ENCODE assay signal across 9 cellular contexts in the genomic region with DNA sequence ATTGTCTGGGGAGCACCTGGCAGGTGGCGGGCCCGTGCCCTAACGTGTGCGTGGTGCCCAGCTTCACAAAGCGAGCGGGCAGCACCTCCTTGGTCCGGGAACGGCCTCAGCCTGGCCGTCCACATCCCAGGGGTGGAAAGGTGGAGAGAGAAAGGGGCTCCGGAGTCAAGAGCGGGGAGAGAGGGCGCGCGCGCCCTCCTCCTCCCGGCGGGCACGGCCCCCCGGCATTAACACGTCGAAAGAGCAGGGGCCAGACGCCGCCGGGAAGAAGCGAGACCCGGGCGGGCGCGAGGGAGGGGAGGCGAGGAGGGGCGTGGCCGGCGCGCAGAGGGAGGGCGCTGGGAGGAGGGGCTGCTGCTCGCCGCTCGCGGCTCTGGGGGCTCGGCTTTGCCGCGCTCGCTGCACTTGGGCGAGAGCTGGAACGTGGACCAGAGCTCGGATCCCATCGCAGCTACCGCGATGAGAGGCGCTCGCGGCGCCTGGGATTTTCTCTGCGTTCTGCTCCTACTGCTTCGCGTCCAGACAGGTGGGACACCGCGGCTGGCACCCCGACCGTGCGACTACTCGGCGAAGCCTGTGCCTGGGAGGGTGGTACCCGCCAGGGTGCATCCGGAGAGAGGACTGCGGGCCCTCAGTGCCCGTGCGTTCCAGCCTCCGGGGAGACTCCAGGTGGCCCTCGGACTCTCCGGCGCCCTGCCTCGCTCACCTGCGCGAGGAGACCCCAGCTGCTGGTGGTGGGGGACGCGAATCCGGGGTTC. TPM values are rescaled to one million over a fixed set of nuclear protein-coding genes. Genes with fewer than 3 reads are reported as not detected.
DNase-seq lines count a peak whose midpoint lies in the region; TF ChIP-seq lines count a peak whose summit lies in the region.
"Had no signal": no experiment of that assay in that cellular context is flagged by ENCODE, and none has a peak within 500 bp of the region (broad histone marks: within the 10 kb centered on the region; RNA-seq: fewer than 3 reads in every experiment).

Gene KIT, plus strand, starts transcription at position 402 of the 758 bp plus-strand sequence. Its CDS starts 58 bp downstream, at position 460.

- no peaks in the 10 kb centered on the region for H3K4me1 ChIP-seq in Caco-2
- peaks cover 23% of the 10 kb centered on the region for H3K4me1 ChIP-seq in HUES48 (ENCODE audit: control insufficient read depth, insufficient read depth, low read length)
- H3K4me1 ChIP-seq in mammary epithelial cell (ENCODE audit: insufficient read depth, low read length) = peaks cover 43% of the 10 kb centered on the region

- CTCF ChIA-PET in Caco-2 (lab: Charles Lee) (interaction anchor here (0.8 kb wide), 1 partner anchor 118 kb away, joined by 3 read pairs; no protein-coding TSS in a partner anchor), mammary epithelial cell (lab: Charles Lee; ENCODE audit: low non-redundant PET) (no interaction called here)

- DNase-seq in Caco-2 (peak; percentile 43 to 50), SK-N-DZ (ENCODE audit: low spot score) (peak; percentile 67), mammary epithelial cell (no peak), islet precursor cell (peak; percentile 90), SW480 (ENCODE audit: low spot score) (no peak), SIG-M5 (lab: John Stamatoyannopoulos, UW) (no peak)

- H3K4me3 Mint-ChIP-seq in Caco-2 (ENCODE audit: unreplicated experiment) = peak within 1 kb of the TSS; percentile 76

- no peaks in the 10 kb centered on the region for H4K20me1 ChIP-seq in mammary epithelial cell (ENCODE audit: insufficient read depth, low read length)

- no peaks in the 10 kb centered on the region for H3K9me3 Mint-ChIP-seq in Caco-2 (ENCODE audit: unreplicated experiment)

- no peak within 1 kb of the TSS for H3K27ac Mint-ChIP-seq in Caco-2 (ENCODE audit: unreplicated experiment)

- TF ChIP-seq CTCF in Caco-2 (IDR thresholded peaks at IDR 0.05; ENCODE audit: insufficient read depth in 1 of 2, low read depth in 1 of 2, low read length in 1 of 2, severe bottlenecking in 1 of 2, unreplicated experiment in 1 of 2) (no peak), mammary epithelial cell (conservative IDR thresholded peaks at IDR 0.05 in 1 of 2, IDR thresholded peaks at IDR 0.05 in 1 of 2; ENCODE audit: extremely low read depth in 1 of 2, insufficient read depth in 1 of 2, low read depth in 1 of 2, low read length in 2 of 2) (no peak)

- H3K9ac ChIP-seq in HUES48 (ENCODE audit: low read depth, low read length) (peak within 1 kb of the TSS; percentile 77), mammary epithelial cell (ENCODE audit: insufficient read depth, low read length) (no peak within 1 kb of the TSS)

- WGBS in mammary epithelial cell (ENCODE audit: low coverage, missing lambda C conversion rate) = 0% methylated on average over 1 of the region's 78 CpGs

- BruUV-seq in Caco-2 (replicated peaks; lab: Mats Ljungman, UMichigan) = no TSS peak
- no TSS peak for BruUV-seq in mammary epithelial cell (replicated peaks; lab: Mats Ljungman, UMichigan)

- peak within 1 kb of the TSS; percentile 26 for H3K27ac ChIP-seq in HUES48 (ENCODE audit: low read depth, low read length)
- H3K27ac ChIP-seq in mammary epithelial cell (ENCODE audit: insufficient read depth, low read depth, low read length) = no peak within 1 kb of the TSS
- H3K27ac ChIP-seq in skin epidermis = peak within 1 kb of the TSS in 16 of 21 experiments; percentile 4 to 82 (median 47)

- intact Hi-C loops in Caco-2 (cut with micrococcal nuclease; ENCODE audit: unreplicated experiment) (loop anchor here (5.0 kb wide), 1 partner anchor 335 kb away; no protein-coding TSS in a partner anchor), mammary epithelial cell (cut with micrococcal nuclease) (no loop called here)

- peak within 1 kb of the TSS; percentile 96 for H3K4me2 ChIP-seq in mammary epithelial cell (ENCODE audit: insufficient read depth, low read depth, low read length)

- H3K9me3 ChIP-seq in Caco-2 (no peaks in the 10 kb centered on the region), HUES48 (ENCODE audit: control insufficient read depth, insufficient read depth, low read length) (no peaks in the 10 kb centered on the region), mammary epithelial cell (replicated peaks; ENCODE audit: insufficient read depth, low read length) (no peaks in the 10 kb centered on the region)

- peak within 1 kb of the TSS; percentile 73 for H2AFZ ChIP-seq in mammary epithelial cell (ENCODE audit: low read depth, low read length)

- no peaks in the 10 kb centered on the region for H3K36me3 ChIP-seq in Caco-2 (ENCODE audit: control insufficient read depth, insufficient read depth, low read length)
- no peaks in the 10 kb centered on the region for H3K36me3 ChIP-seq in HUES48 (ENCODE audit: control insufficient read depth, insufficient read depth, low read length)
- H3K36me3 ChIP-seq in mammary epithelial cell (ENCODE audit: insufficient read depth, low read length) = no peaks in the 10 kb centered on the region

- in situ Hi-C loops in mammary epithelial cell (cut with MboI; ENCODE audit: low sequenced_read_pairs in 2 of 2) = no loop called here

- no peaks in the 10 kb centered on the region for H3K36me3 Mint-ChIP-seq in Caco-2 (ENCODE audit: insufficient read depth, unreplicated experiment)

- peaks cover 4% of the 10 kb centered on the region for H3K27me3 Mint-ChIP-seq in Caco-2 (ENCODE audit: insufficient read depth, unreplicated experiment)

- H3K27me3 ChIP-seq in Caco-2 (replicated peaks; ENCODE audit: control insufficient read depth, insufficient read depth, low read length) (peaks cover 1% of the 10 kb centered on the region; the same call in 1 of the 2 replicates), HUES48 (ENCODE audit: control insufficient read depth, insufficient read depth, low read length) (peaks cover 54% of the 10 kb centered on the region), mammary epithelial cell (ENCODE audit: insufficient read depth, low read length) (peaks cover 27% of the 10 kb centered on the region)

- H3K79me2 ChIP-seq in mammary epithelial cell (ENCODE audit: insufficient read depth, low read length) = no peaks in the 10 kb centered on the region

- dilution Hi-C loops in mammary epithelial cell (cut with HindIII; ENCODE audit: low sequenced_read_pairs) = no loop called here

- H3K4me3 ChIP-seq in Caco-2 (ENCODE audit: low read depth, low read length) (peak within 1 kb of the TSS; percentile 42), HUES48 (ENCODE audit: low read depth, low read length) (peak within 1 kb of the TSS; percentile 74), mammary epithelial cell (replicated peaks in 1 of 3; ENCODE audit: insufficient read depth in 1 of 3, low read depth in 2 of 3, low read length in 3 of 3) (peak within 1 kb of the TSS; percentile 33 to 47 (median 43)), skin epidermis (peak within 1 kb of the TSS; percentile 30 to 50 (median 40))

- no peaks in the 10 kb centered on the region for H3K4me1 Mint-ChIP-seq in Caco-2 (ENCODE audit: low read depth, unreplicated experiment)

- POLR2A ChIA-PET in Caco-2 (lab: Charles Lee) = no interaction called here

RNA-seq across cellular contexts. Expression of gene KIT, which starts in this region (rescaled TPM):
- 1.7 and 2.0 TPM in 2 replicates for total RNA-seq in Caco-2 (2022)
- 1.9 and 2.1 TPM in 2 replicates for polyA plus RNA-seq in SK-N-DZ (2014; cell fraction: cytosol; rRNA removed)
- 2.3 and 3.7 TPM in 2 replicates for polyA plus RNA-seq in SK-N-DZ (2014; cell fraction: nucleus; rRNA removed)
- under 1 TPM in 1 of 2 donors, not detected in 1; 0.83 TPM for total RNA-seq in mammary epithelial cell
- not detected for polyA plus RNA-seq in mammary epithelial cell
- polyA minus RNA-seq in mammary epithelial cell = not detected
- total RNA-seq: LHCN-M2 had no signal

Comparison
In these comparisons a context has a peak if more than half of its experiments do, and no peak if none do; other contexts are left out.
1. DNase-seq: peak in Caco-2 (2 of 2), SK-N-DZ (single experiment) and islet precursor cell (single experiment); none in mammary epithelial cell (single experiment), SW480 (single experiment) and SIG-M5 (single experiment).
2. Peak in every context shown above with its lines, with median percentiles within 50 percentile points of each other: H3K4me3 ChIP-seq.